Comparison of ENCODE assay signal across 27 cellular contexts in the genomic region with DNA sequence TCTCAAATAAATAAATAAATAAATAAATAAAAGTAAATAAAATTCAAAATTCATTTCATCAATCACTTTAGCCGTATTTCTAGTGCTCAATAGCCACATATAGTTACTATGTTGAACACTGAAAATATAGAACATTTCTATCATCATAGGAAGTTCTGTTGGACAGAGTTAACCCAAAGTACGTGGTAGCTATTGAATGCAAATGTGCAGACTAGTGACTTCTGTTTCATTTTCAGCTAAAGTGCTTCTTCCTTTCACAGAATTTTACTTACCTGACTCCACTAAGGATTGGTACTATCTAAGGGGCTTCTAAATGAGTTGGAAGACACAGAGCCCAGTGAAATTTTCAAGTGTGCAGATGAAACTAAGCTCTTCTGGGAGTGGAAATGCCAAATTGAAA.
"Had no signal": no experiment of that assay in that cellular context is flagged by ENCODE, and none has a peak within 500 bp of the region (broad histone marks: within the 10 kb centered on the region; RNA-seq: fewer than 3 reads in every experiment).

No MANE protein-coding gene starts in this region.

- H3K9me3 ChIP-seq: colonic mucosa, esophagus muscularis mucosa, esophagus squamous epithelium, gastrocnemius medialis, gastroesophageal sphincter, heart left ventricle, heart right ventricle had no signal

- FAIRE-seq: colon, endometrium, endothelial cell of umbilical vein, frontal cortex had no signal

- H3K4me1 ChIP-seq: colonic mucosa, esophagus muscularis mucosa, esophagus squamous epithelium, foreskin keratinocyte, gastrocnemius medialis, gastroesophageal sphincter, heart left ventricle, heart right ventricle had no signal

- DNase-seq: colonic mucosa; cortex of kidney; dermis blood vessel endothelial cell; dorsolateral prefrontal cortex; effector CD4-positive, alpha-beta T cell; effector CD8-positive, alpha-beta T cell; effector memory CD4-positive, alpha-beta T cell; effector memory CD8-positive, alpha-beta T cell; endodermal cell; erythroblast; esophagus squamous epithelium; foreskin keratinocyte; foreskin melanocyte; gastrocnemius medialis; glutamatergic neuron; head of caudate nucleus; heart left ventricle; heart right ventricle had no signal

- H3K4me3 ChIP-seq: colonic mucosa, coronary artery, dorsolateral prefrontal cortex, esophagus muscularis mucosa, esophagus squamous epithelium, gastrocnemius medialis, gastroesophageal sphincter, heart left ventricle, heart right ventricle had no signal

- H3K27me3 ChIP-seq: colonic mucosa, esophagus muscularis mucosa, esophagus squamous epithelium, foreskin keratinocyte, gastrocnemius medialis, gastroesophageal sphincter, heart left ventricle, heart right ventricle had no signal

- ATAC-seq: effector memory CD8-positive, alpha-beta T cell; esophagus mucosa; foreskin keratinocyte; gastrocnemius medialis; gastroesophageal sphincter; heart left ventricle; heart right ventricle had no signal

- H3K36me3 ChIP-seq: colonic mucosa, esophagus muscularis mucosa, esophagus squamous epithelium, gastrocnemius medialis, gastroesophageal sphincter, heart left ventricle, heart right ventricle had no signal

- H3K27ac ChIP-seq: colonic mucosa, coronary artery, dorsolateral prefrontal cortex, epithelial cell of prostate, esophagus muscularis mucosa, esophagus squamous epithelium, foreskin keratinocyte, gastrocnemius medialis, gastroesophageal sphincter, heart left ventricle, heart right ventricle had no signal
